In genomic region chr16:62208934-62209333, GRCh38 we compare ENCODE assay signal across 24 cellular contexts.
"Had no signal": no experiment of that assay in that cellular context is flagged by ENCODE, and none has a peak within 500 bp of the region (broad histone marks: within the 10 kb centered on the region; RNA-seq: fewer than 3 reads in every experiment).

No MANE protein-coding gene starts in this region.

- H3K9me3 ChIP-seq: neutrophil, pancreas, psoas muscle, right lobe of liver, sigmoid colon, thoracic aorta, thyroid gland, tibial nerve, upper lobe of right lung, uterus had no signal

- H3K9ac ChIP-seq: neural progenitor cell had no signal

- H2AFZ ChIP-seq: neural progenitor cell had no signal

- H3K4me2 ChIP-seq: neural progenitor cell had no signal

- DNase-seq: naive thymus-derived CD4-positive, alpha-beta T cell; natural killer cell; nucleus accumbens; pancreas; psoas muscle; right cardiac atrium; right lobe of liver; sigmoid colon; small intestine; stimulated activated CD4-positive, alpha-beta T cell treated with anti-CD3 and anti-CD28 coated beads, Interleukin-15, amount 100 ng/mL, for 24 hours; stimulated activated CD4-positive, alpha-beta T cell treated with anti-CD3 and anti-CD28 coated beads, Interleukin-2, amount 100 ng/mL, for 24 hours; stimulated activated CD4-positive, alpha-beta T cell treated with anti-CD3 and anti-CD28 coated beads, Interleukin-2, amount 100 ng/mL, for 48 hours; stimulated activated CD4-positive, alpha-beta T cell treated with anti-CD3 and anti-CD28 coated beads, Interleukin-4, amount 100 ng/mL, for 24 hours; stimulated activated naive B cell treated with anti-CD40 and anti-IgM and Interleukin-4, amounts not matched to agents 10 μg/mL and 1 μg/mL and 100 μg/mL, for 72 hours; stimulated activated naive CD4-positive, alpha-beta T cell treated with Interleukin-2 at 50 U/mL for 16 hours; stomach; thyroid gland; upper lobe of right lung; uterus had no signal

- ATAC-seq: naive thymus-derived CD4-positive, alpha-beta T cell; natural killer cell; pancreas; psoas muscle; right cardiac atrium; right lobe of liver; stimulated activated effector memory CD8-positive, alpha-beta T cell treated with anti-CD3 and anti-CD28 coated beads, Interleukin-12 subunit alpha, Interleukin-12 subunit beta, amount 100 ng/mL, for 72 hours; stimulated activated naive B cell treated with anti-CD40 and anti-IgM and Interleukin-4, amounts not matched to agents 10 μg/mL and 1 μg/mL and 100 μg/mL, for 72 hours; upper lobe of right lung had no signal

- H3K4me3 ChIP-seq: neural progenitor cell, pancreas, psoas muscle, right lobe of liver, sigmoid colon, stomach, thoracic aorta, thyroid gland, tibial nerve, upper lobe of right lung, uterus had no signal

- H3K36me3 ChIP-seq: neural progenitor cell, neutrophil, pancreas, right lobe of liver, sigmoid colon, stomach, thoracic aorta, thyroid gland, tibial nerve, upper lobe of right lung, uterus had no signal

- H3K27me3 ChIP-seq: neural progenitor cell, neutrophil, pancreas, right lobe of liver, sigmoid colon, stomach, thyroid gland, tibial nerve, upper lobe of right lung, uterus had no signal

- H3K27ac ChIP-seq: neural progenitor cell, neutrophil, pancreas, psoas muscle, right lobe of liver, sigmoid colon, stomach, thoracic aorta, thyroid gland, tibial nerve, upper lobe of right lung, uterus had no signal

- H3K4me1 ChIP-seq: neural progenitor cell, pancreas, psoas muscle, right lobe of liver, sigmoid colon, stomach, thyroid gland, tibial nerve, upper lobe of right lung, uterus had no signal
